10 cellular contexts compared by ENCODE assay signal in genomic region chr1:25727819-25728286, GRCh38.
DNase-seq lines count a peak whose midpoint lies in the region; ATAC-seq and TF ChIP-seq lines count a peak whose summit lies in the region.
"Had no signal": no experiment of that assay in that cellular context is flagged by ENCODE, and none has a peak within 500 bp of the region (broad histone marks: within the 10 kb centered on the region; RNA-seq: fewer than 3 reads in every experiment).

No MANE protein-coding gene starts in this region.

- no peaks in the 10 kb centered on the region for H3K79me1 ChIP-seq in neuronal stem cell (ENCODE audit: low read depth, low read length)

- peak overlapping the region; percentile 5 for H4K91ac ChIP-seq in neuronal stem cell (ENCODE audit: low read depth, low read length, poor library complexity)

- H3K27ac ChIP-seq in gastroesophageal sphincter (peak overlapping the region in 3 of 4 donors; percentile 63 to 69 (median 69)), neuronal stem cell (replicated peaks; ENCODE audit: low read length) (peak overlapping the region; percentile 9)
- no peak overlapping the region for H3K27ac ChIP-seq in CD8-positive, alpha-beta memory T cell (ENCODE audit: low read depth, low read length)

- peak overlapping the region; percentile 53 for H4K8ac ChIP-seq in neuronal stem cell (ENCODE audit: low read depth, low read length)

- no peak overlapping the region for H3K4me3 ChIP-seq in gastroesophageal sphincter
- H3K4me3 ChIP-seq in neuronal stem cell (ENCODE audit: low read length in 2 of 2): no peak overlapping the region
- no peak overlapping the region for H3K4me3 ChIP-seq in CD8-positive, alpha-beta memory T cell (ENCODE audit: low read length)

- H3K36me3 ChIP-seq in gastroesophageal sphincter (no peaks in the 10 kb centered on the region), neuronal stem cell (replicated peaks in 1 of 2; ENCODE audit: control insufficient read depth in 2 of 2, insufficient read depth in 2 of 2, low read length in 2 of 2) (no peaks in the 10 kb centered on the region)
- H3K36me3 ChIP-seq in CD8-positive, alpha-beta memory T cell (ENCODE audit: insufficient read depth, low read length): no peaks in the 10 kb centered on the region

- no peak for TF ChIP-seq CTCF in gastroesophageal sphincter (IDR thresholded peaks at IDR 0.05)
- TF ChIP-seq CTCF in GM10248 (IDR thresholded peaks at IDR 0.05; ENCODE audit: control extremely low read depth, extremely low read depth, low read depth, missing control alignments): no peak

- H3K36me3 Mint-ChIP-seq in CD8-positive, alpha-beta memory T cell: peaks cover 0 to under 1% (median 0%) of the 10 kb centered on the region in 3 donors
- H3K36me3 Mint-ChIP-seq: stimulated activated naive B cell treated with anti-CD40 and anti-IgM and Interleukin-4, amounts not matched to agents 10 μg/mL and 1 μg/mL and 100 μg/mL, for 72 hours had no signal

- H3K27me3 ChIP-seq in gastroesophageal sphincter: no peaks in the 10 kb centered on the region
- no peaks in the 10 kb centered on the region for H3K27me3 ChIP-seq in neuronal stem cell (ENCODE audit: control insufficient read depth in 3 of 3, insufficient read depth in 3 of 3, low read depth in 1 of 3, low read length in 3 of 3)
- H3K27me3 ChIP-seq in CD8-positive, alpha-beta memory T cell (ENCODE audit: insufficient read depth, low read length, poor library complexity, severe bottlenecking): no peaks in the 10 kb centered on the region

- H3K4me1 ChIP-seq in gastroesophageal sphincter (peaks cover 0 to 50% (median 28%) of the 10 kb centered on the region in 3 donors), neuronal stem cell (ENCODE audit: control insufficient read depth in 2 of 2, insufficient read depth in 1 of 2, low read depth in 1 of 2, low read length in 2 of 2) (peaks cover 31 to 35% of the 10 kb centered on the region in 2 donors)
- peaks cover 64% of the 10 kb centered on the region for H3K4me1 ChIP-seq in CD8-positive, alpha-beta memory T cell (ENCODE audit: insufficient read depth, low read length)

- peak overlapping the region; percentile 87 for H3K18ac ChIP-seq in neuronal stem cell (ENCODE audit: low read length)

- peak overlapping the region; percentile 57 for H2AFZ ChIP-seq in neuronal stem cell (ENCODE audit: low read length)

- 9 to 20% methylated on average over 1 to 4 of the region's 10 CpGs for WGBS in gastroesophageal sphincter (ENCODE audit: low coverage in 1 of 2), 2 donors
- WGBS in neuronal stem cell (ENCODE audit: extremely low coverage in 2 of 2, insufficient read length in 2 of 2, insufficient replicate concordance in 1 of 2), 2 donors: no CpG with 5 or more reads among the region's 10 CpGs

- no peak overlapping the region for H3K27ac Mint-ChIP-seq in CD8-positive, alpha-beta memory T cell
- H3K27ac Mint-ChIP-seq: stimulated activated naive B cell treated with anti-CD40 and anti-IgM and Interleukin-4, amounts not matched to agents 10 μg/mL and 1 μg/mL and 100 μg/mL, for 72 hours; T-helper 17 cell had no signal

- POLR2A ChIA-PET in GM10248 (lab: Yijun Ruan, JAX): no interaction called here
- POLR2A ChIA-PET in CD8-positive, alpha-beta memory T cell (lab: Charles Lee): no interaction called here

- H3K4ac ChIP-seq in neuronal stem cell (ENCODE audit: low read length): no peak overlapping the region

- ATAC-seq in gastroesophageal sphincter (peak; percentile 77), GM21423 (IDR thresholded peaks at IDR 0.05; ENCODE audit: unreplicated experiment) (no peak), HG02642 (IDR thresholded peaks at IDR 0.05; ENCODE audit: poor library complexity, unreplicated experiment) (no peak)
- ATAC-seq: stimulated activated naive B cell treated with anti-CD40 and anti-IgM and Interleukin-4, amounts not matched to agents 10 μg/mL and 1 μg/mL and 100 μg/mL, for 72 hours; T-helper 17 cell had no signal

- H3K4me2 ChIP-seq in neuronal stem cell (ENCODE audit: insufficient read depth, low read length, poor library complexity, severe bottlenecking): no peak overlapping the region

- TF ChIP-seq EP300 in gastroesophageal sphincter (IDR thresholded peaks at IDR 0.05): no peak

- H3K4me1 Mint-ChIP-seq in CD8-positive, alpha-beta memory T cell: peaks cover 25 to 46% (median 31%) of the 10 kb centered on the region in 3 donors

- no peak overlapping the region for H3K14ac ChIP-seq in neuronal stem cell (ENCODE audit: low read length)

- peak overlapping the region; percentile 57 for H2AK5ac ChIP-seq in neuronal stem cell (ENCODE audit: low read depth, low read length)

- H2BK15ac ChIP-seq in neuronal stem cell (ENCODE audit: low read length): peak overlapping the region; percentile 91

- no peaks in the 10 kb centered on the region for H3K9me3 Mint-ChIP-seq in CD8-positive, alpha-beta memory T cell

- CTCF ChIA-PET in GM10248 (lab: Yijun Ruan, JAX): no interaction called here
- CTCF ChIA-PET in CD8-positive, alpha-beta memory T cell (lab: Charles Lee): no interaction called here

- peak overlapping the region; percentile 67 for H2BK12ac ChIP-seq in neuronal stem cell (ENCODE audit: low read length)

- no peak overlapping the region for H3K4me3 Mint-ChIP-seq in CD8-positive, alpha-beta memory T cell
- H3K4me3 Mint-ChIP-seq: stimulated activated naive B cell treated with anti-CD40 and anti-IgM and Interleukin-4, amounts not matched to agents 10 μg/mL and 1 μg/mL and 100 μg/mL, for 72 hours; T-helper 17 cell had no signal

- peak overlapping the region; percentile 12 for H3K23ac ChIP-seq in neuronal stem cell (ENCODE audit: low read depth, low read length, poor library complexity)

- TF ChIP-seq POLR2A in gastroesophageal sphincter (IDR thresholded peaks at IDR 0.05): no peak

- H2BK120ac ChIP-seq in neuronal stem cell (ENCODE audit: low read depth, low read length): no peak overlapping the region

- H3K9me3 ChIP-seq in gastroesophageal sphincter (no peaks in the 10 kb centered on the region), neuronal stem cell (replicated peaks in 1 of 2; ENCODE audit: control insufficient read depth in 2 of 2, insufficient read depth in 1 of 2, low read depth in 1 of 2, low read length in 2 of 2) (no peaks in the 10 kb centered on the region)
- no peaks in the 10 kb centered on the region for H3K9me3 ChIP-seq in CD8-positive, alpha-beta memory T cell (ENCODE audit: low read length)

- H3K9ac ChIP-seq in neuronal stem cell (ENCODE audit: low read depth, low read length, poor library complexity): no peak overlapping the region

- peaks cover 0 to 5% of the 10 kb centered on the region in 2 donors for H3K27me3 Mint-ChIP-seq in CD8-positive, alpha-beta memory T cell
- H3K27me3 Mint-ChIP-seq: T-helper 17 cell had no signal

- no peak overlapping the region for H2BK5ac ChIP-seq in neuronal stem cell (ENCODE audit: low read length)

- DNase-seq in AG20443 (ENCODE audit: low spot score) (peak; percentile 32), NCI-H69 (lab: John Stamatoyannopoulos, UW) (peak; percentile 54), neuronal stem cell (ENCODE audit: low spot score) (no peak), GM10248 (ENCODE audit: extremely low spot score) (no peak)
- DNase-seq in CD8-positive, alpha-beta memory T cell: no peak
- DNase-seq: stimulated activated naive B cell treated with anti-CD40 and anti-IgM and Interleukin-4, amounts not matched to agents 10 μg/mL and 1 μg/mL and 100 μg/mL, for 72 hours; T-helper 17 cell had no signal

Comparison
In these comparisons a context has a peak if more than half of its experiments do, and no peak if none do; other contexts are left out.
1. DNase-seq: peak in AG20443 (single experiment) and NCI-H69 (single experiment); none in neuronal stem cell (single experiment), GM10248 (single experiment) and CD8-positive, alpha-beta memory T cell (0 of 5).